Comparison of ENCODE assay signal across 1 cellular context in genomic region chr17:73429440-73430164, GRCh38.
TF ChIP-seq lines count a peak whose summit lies in the region.

No MANE protein-coding gene starts in this region.

TF ChIP-seq in SK-N-SH, 30 proteins besides CTCF, POLR2A, EP300 and RAD21 (continued from another document):
- no peak for TF ChIP-seq FOSL2 (IDR thresholded peaks at IDR 0.05; ENCODE audit: borderline replicate concordance, low read depth)
TF ChIP-seq in SK-N-SH: peak in this region for 5.
